In genomic region chr9:129258124-129258822, GRCh38 we compare ENCODE assay signal across 8 cellular contexts.
DNase-seq lines count a peak whose midpoint lies in the region; ATAC-seq and TF ChIP-seq lines count a peak whose summit lies in the region.

No MANE protein-coding gene starts in this region.

- H4K20me1 ChIP-seq in GM23248 (ENCODE audit: insufficient read depth) (no peaks in the 10 kb centered on the region), fibroblast of lung (ENCODE audit: control insufficient read depth, extremely low read depth, insufficient read depth, low read length) (no peaks in the 10 kb centered on the region)

- no peak overlapping the region for H3K27ac Mint-ChIP-seq in activated T-helper 2 cell treated with anti-CD3 and anti-CD28 coated beads, Interferon-gamma antibody, Interleukin-2, Interleukin-4, amounts not matched to agents 10 μg/mL and 5 μg/mL and 100 μg/mL, durations not matched to agents 14 hours and 24 hours and 36 hours
- peak overlapping the region in 8 of 9 donors; percentile 15 to 89 (median 62) for H3K27ac Mint-ChIP-seq in naive thymus-derived CD4-positive, alpha-beta T cell

- CTCF ChIA-PET in AG04450 (lab: Charles Lee), result no interaction called here
- CTCF ChIA-PET in naive thymus-derived CD4-positive, alpha-beta T cell (lab: Charles Lee), result interaction anchor here (0.6 kb wide), 1 partner anchor 81 kb away, joined by 3 read pairs; no protein-coding TSS in a partner anchor

- H3K9ac ChIP-seq in GM23248, result 0 out of 2 replicates have a peak overlapping the region, but pooled peaks have one; percentile 14
- no peak overlapping the region for H3K9ac ChIP-seq in NT2/D1 (ENCODE audit: insufficient read length, low read depth)
- no peak overlapping the region for H3K9ac ChIP-seq in fibroblast of lung (ENCODE audit: insufficient read depth, low read length)

- H3K27me3 Mint-ChIP-seq in activated T-helper 2 cell treated with anti-CD3 and anti-CD28 coated beads, Interferon-gamma antibody, Interleukin-2, Interleukin-4, amounts not matched to agents 10 μg/mL and 5 μg/mL and 100 μg/mL, durations not matched to agents 14 hours and 24 hours and 36 hours (ENCODE audit: low read depth), result peaks cover 24% of the 10 kb centered on the region
- H3K27me3 Mint-ChIP-seq in naive thymus-derived CD4-positive, alpha-beta T cell, result peaks cover 0 to 48% (median 0%) of the 10 kb centered on the region in 5 donors

- DNase-seq in AG04450 (ENCODE audit: low read depth, low spot score), result peak; percentile 61
- DNase-seq in GM23248, result peak; percentile 96
- DNase-seq in NT2/D1 (ENCODE audit: low read depth, low spot score), result peak; percentile 95
- peak; percentile 87 for DNase-seq in activated T-helper 2 cell treated with anti-CD3 and anti-CD28 coated beads, Interferon-gamma antibody, Interleukin-2, Interleukin-4, amounts not matched to agents 10 μg/mL and 5 μg/mL and 100 μg/mL, durations not matched to agents 14 hours and 24 hours and 36 hours (ENCODE audit: low spot score)
- peak; percentile 87 to 89 for DNase-seq in fibroblast of lung (ENCODE audit: low read depth in 2 of 2)
- DNase-seq in naive thymus-derived CD4-positive, alpha-beta T cell, result peak; percentile 81 to 91 (median 86)
- peak; percentile 57 to 67 for DNase-seq in stimulated activated CD8-positive, alpha-beta memory T cell treated with anti-CD3 and anti-CD28 coated beads, Interleukin-7, amount 100 ng/mL, for 1 hour (ENCODE audit: low read depth in 2 of 2)

- TF ChIP-seq CTCF in AG04450 (IDR thresholded peaks at IDR 0.05; ENCODE audit: low read depth, low read length) (no peak), fibroblast of lung (conservative IDR thresholded peaks at IDR 0.05 in 1 of 2, IDR thresholded peaks at IDR 0.05 in 1 of 2; ENCODE audit: low read depth in 1 of 2, low read length in 2 of 2) (no peak)

- in situ Hi-C loops in GM23248 (cut with MboI), result no loop called here

- H3F3A ChIP-seq in GM23248 (ENCODE audit: insufficient read depth), result no peaks in the 10 kb centered on the region

- WGBS in GM23248 (ENCODE audit: low coverage in 1 of 2, low lambda C conversion rate in 2 of 2, missing lambda C conversion rate in 2 of 2), 2 experiments, result 10 to 16% methylated on average over 42 to 62 of the region's 62 CpGs

- H3K79me2 ChIP-seq in GM23248 (ENCODE audit: insufficient read depth) (no peaks in the 10 kb centered on the region), fibroblast of lung (ENCODE audit: control insufficient read depth, insufficient read depth, low read length) (no peaks in the 10 kb centered on the region)

- peaks cover 29% of the 10 kb centered on the region for H3K4me1 Mint-ChIP-seq in activated T-helper 2 cell treated with anti-CD3 and anti-CD28 coated beads, Interferon-gamma antibody, Interleukin-2, Interleukin-4, amounts not matched to agents 10 μg/mL and 5 μg/mL and 100 μg/mL, durations not matched to agents 14 hours and 24 hours and 36 hours (ENCODE audit: low read depth)
- peaks cover 16 to 48% (median 41%) of the 10 kb centered on the region in 7 donors for H3K4me1 Mint-ChIP-seq in naive thymus-derived CD4-positive, alpha-beta T cell

- H3K4me3 ChIP-seq in AG04450 (ENCODE audit: low read depth, low read length), result peak overlapping the region; percentile 48
- H3K4me3 ChIP-seq in GM23248, result peak overlapping the region; percentile 55
- no peak overlapping the region for H3K4me3 ChIP-seq in NT2/D1 (ENCODE audit: insufficient read length, low read depth)
- peak overlapping the region in 3 of 4 experiments; percentile 8 to 45 (median 44) for H3K4me3 ChIP-seq in fibroblast of lung (replicated peaks in 1 of 4; ENCODE audit: control extremely low read depth in 1 of 4, insufficient read depth in 1 of 4, low read depth in 3 of 4, low read length in 4 of 4)
- peak overlapping the region; percentile 43 for H3K4me3 ChIP-seq in naive thymus-derived CD4-positive, alpha-beta T cell (ENCODE audit: low read length)

- intact Hi-C loops in activated T-helper 2 cell treated with anti-CD3 and anti-CD28 coated beads, Interferon-gamma antibody, Interleukin-2, Interleukin-4, amounts not matched to agents 10 μg/mL and 5 μg/mL and 100 μg/mL, durations not matched to agents 14 hours and 24 hours and 36 hours (cut with micrococcal nuclease), result no loop called here
- intact Hi-C loops in naive thymus-derived CD4-positive, alpha-beta T cell (cut with micrococcal nuclease), result loop anchor here (1.0 to 2.0 kb wide), 4 partner anchors 21 to 80 kb away; partner anchors contain the start of gene IER5L (in 1 of the 2)

- no peak overlapping the region for H3K4me3 Mint-ChIP-seq in activated T-helper 2 cell treated with anti-CD3 and anti-CD28 coated beads, Interferon-gamma antibody, Interleukin-2, Interleukin-4, amounts not matched to agents 10 μg/mL and 5 μg/mL and 100 μg/mL, durations not matched to agents 14 hours and 24 hours and 36 hours (ENCODE audit: low read depth)
- peak overlapping the region; percentile 45 to 91 (median 83) for H3K4me3 Mint-ChIP-seq in naive thymus-derived CD4-positive, alpha-beta T cell

- no peaks in the 10 kb centered on the region for H3K9me2 ChIP-seq in GM23248 (ENCODE audit: insufficient read depth)

- H3K4me2 ChIP-seq in GM23248 (ENCODE audit: unreplicated experiment), result peak overlapping the region; percentile 70
- H3K4me2 ChIP-seq in fibroblast of lung (ENCODE audit: extremely low read depth, insufficient read depth, low read length), result peak overlapping the region; percentile 72

- no peaks in the 10 kb centered on the region for H3K36me3 ChIP-seq in GM23248 (ENCODE audit: low read depth)
- no peaks in the 10 kb centered on the region for H3K36me3 ChIP-seq in NT2/D1 (ENCODE audit: insufficient read depth, insufficient read length, low read length)
- H3K36me3 ChIP-seq in fibroblast of lung (ENCODE audit: control insufficient read depth, insufficient read depth, low read length), result no peaks in the 10 kb centered on the region
- no peaks in the 10 kb centered on the region for H3K36me3 ChIP-seq in naive thymus-derived CD4-positive, alpha-beta T cell (ENCODE audit: control insufficient read depth in 2 of 3, insufficient read depth in 3 of 3, low read length in 3 of 3)

- H2AFZ ChIP-seq in GM23248, result peak overlapping the region; percentile 72
- H2AFZ ChIP-seq in fibroblast of lung (ENCODE audit: low read length), result no peak overlapping the region

- no peaks in the 10 kb centered on the region for H3K9me3 Mint-ChIP-seq in activated T-helper 2 cell treated with anti-CD3 and anti-CD28 coated beads, Interferon-gamma antibody, Interleukin-2, Interleukin-4, amounts not matched to agents 10 μg/mL and 5 μg/mL and 100 μg/mL, durations not matched to agents 14 hours and 24 hours and 36 hours
- H3K9me3 Mint-ChIP-seq in naive thymus-derived CD4-positive, alpha-beta T cell, result no peaks in the 10 kb centered on the region

- no peaks in the 10 kb centered on the region for H3K27me3 ChIP-seq in AG04450 (ENCODE audit: control insufficient read depth, insufficient read depth, low read length)
- no peaks in the 10 kb centered on the region for H3K27me3 ChIP-seq in GM23248 (replicated peaks; ENCODE audit: insufficient read depth)
- H3K27me3 ChIP-seq in NT2/D1 (ENCODE audit: insufficient read depth, insufficient read length), result peaks cover 29% of the 10 kb centered on the region
- H3K27me3 ChIP-seq in fibroblast of lung (ENCODE audit: control insufficient read depth, insufficient read depth, low read length), result peaks cover 12% of the 10 kb centered on the region
- no peaks in the 10 kb centered on the region for H3K27me3 ChIP-seq in naive thymus-derived CD4-positive, alpha-beta T cell (ENCODE audit: control insufficient read depth in 2 of 2, insufficient read depth in 2 of 2, low read length in 2 of 2)

- POLR2A ChIA-PET in AG04450 (lab: Yijun Ruan, JAX), result interaction anchor here (2.6 kb wide), 1 partner anchor 80 kb away, joined by 17 read pairs; the partner anchor contains the start of gene IER5L
- POLR2A ChIA-PET in naive thymus-derived CD4-positive, alpha-beta T cell (lab: Charles Lee), result interaction anchor here (0.8 to 4.0 kb wide), 3 partner anchors 21 to 146 kb away, joined by 3 to 21 read pairs (median 7); no protein-coding TSS in a partner anchor

- no peaks in the 10 kb centered on the region for H3K4me1 ChIP-seq in GM23248 (ENCODE audit: insufficient read depth)
- peaks cover 13% of the 10 kb centered on the region for H3K4me1 ChIP-seq in NT2/D1 (ENCODE audit: insufficient read depth, insufficient read length)
- H3K4me1 ChIP-seq in fibroblast of lung (ENCODE audit: control insufficient read depth, extremely low read depth, insufficient read depth, low read length), result peaks cover 4% of the 10 kb centered on the region
- H3K4me1 ChIP-seq in naive thymus-derived CD4-positive, alpha-beta T cell (ENCODE audit: control insufficient read depth in 2 of 2, insufficient read depth in 2 of 2, low read length in 2 of 2), result peaks cover 12 to 18% of the 10 kb centered on the region in 2 donors

- H3K27ac ChIP-seq in AG04450 (ENCODE audit: low read depth, low read length), result no peak overlapping the region
- no peak overlapping the region for H3K27ac ChIP-seq in GM23248
- no peak overlapping the region for H3K27ac ChIP-seq in fibroblast of lung (ENCODE audit: insufficient read depth, low read length)
- no peak overlapping the region for H3K27ac ChIP-seq in naive thymus-derived CD4-positive, alpha-beta T cell (ENCODE audit: low read depth, low read length)

- H3K36me3 Mint-ChIP-seq in activated T-helper 2 cell treated with anti-CD3 and anti-CD28 coated beads, Interferon-gamma antibody, Interleukin-2, Interleukin-4, amounts not matched to agents 10 μg/mL and 5 μg/mL and 100 μg/mL, durations not matched to agents 14 hours and 24 hours and 36 hours (ENCODE audit: low read depth), result no peaks in the 10 kb centered on the region
- peaks cover 0 to 2% (median 0%) of the 10 kb centered on the region in 5 donors for H3K36me3 Mint-ChIP-seq in naive thymus-derived CD4-positive, alpha-beta T cell

- H3K9me3 ChIP-seq in AG04450 (ENCODE audit: control insufficient read depth, insufficient read depth, low read length) (no peaks in the 10 kb centered on the region; the same call in 1 of the 2 replicates), GM23248 (ENCODE audit: low read depth) (no peaks in the 10 kb centered on the region), NT2/D1 (ENCODE audit: insufficient read depth, low read length) (no peaks in the 10 kb centered on the region), fibroblast of lung (ENCODE audit: control insufficient read depth, insufficient read depth, low read depth, low read length) (no peaks in the 10 kb centered on the region)
- no peaks in the 10 kb centered on the region for H3K9me3 ChIP-seq in naive thymus-derived CD4-positive, alpha-beta T cell (ENCODE audit: control insufficient read depth in 2 of 3, low read length in 3 of 3)

- peak; percentile 97 for ATAC-seq in naive thymus-derived CD4-positive, alpha-beta T cell
- no peak for ATAC-seq in GM18861 (IDR thresholded peaks at IDR 0.05; ENCODE audit: unreplicated experiment)
